ENCODE assay signal across 10 cellular contexts in genomic region chr11:104694259-104695070, GRCh38.
DNase-seq lines count a peak whose midpoint lies in the region; ATAC-seq and TF ChIP-seq lines count a peak whose summit lies in the region.
"Had no signal": no experiment of that assay in that cellular context is flagged by ENCODE, and none has a peak within 500 bp of the region (broad histone marks: within the 10 kb centered on the region; RNA-seq: fewer than 3 reads in every experiment).

No MANE protein-coding gene starts in this region.

- H3K9me3 Mint-ChIP-seq in activated T-cell treated with anti-CD3 and anti-CD28 coated beads, Interleukin-2, amount 50 U/mL, for 72 hours: peaks cover 2% of the 10 kb centered on the region in 2 donors

- H3K27me3 Mint-ChIP-seq in activated T-cell treated with anti-CD3 and anti-CD28 coated beads, Interleukin-2, amount 50 U/mL, for 72 hours (ENCODE audit: low read depth): no peaks in the 10 kb centered on the region

- DNase-seq in AG10803 (ENCODE audit: low read depth) (peak; percentile 62), KBM-7 (peak; percentile 67), amniotic epithelial cell (ENCODE audit: low read depth) (peak; percentile 98), kidney glomerular epithelial cell (lab: John Stamatoyannopoulos, UW) (peak; percentile 74)
- DNase-seq in activated effector memory CD4-positive, alpha-beta T cell treated with anti-CD3 and anti-CD28 coated beads, Interleukin-2, amount 50 U/mL, for 16 hours: no peak
- DNase-seq in activated T-cell treated with anti-CD3 and anti-CD28 coated beads, Interleukin-2, amount 50 U/mL, for 72 hours: no peak
- DNase-seq: NCI-H69 had no signal

- TF ChIP-seq POLR2A in GM18505 (IDR thresholded peaks at IDR 0.05; ENCODE audit: borderline replicate concordance, extremely low read depth, insufficient read depth, insufficient read length): no peak

- ATAC-seq in GM18868 (IDR thresholded peaks at IDR 0.05; ENCODE audit: unreplicated experiment) (no peak), GM18505 (IDR thresholded peaks at IDR 0.05; ENCODE audit: unreplicated experiment) (no peak)
- no peak for ATAC-seq in activated T-cell treated with anti-CD3 and anti-CD28 coated beads, Interleukin-2, amount 50 U/mL, for 72 hours (replicated peaks in 1 of 2)

- peaks cover 2% of the 10 kb centered on the region in 2 donors for H3K36me3 Mint-ChIP-seq in activated T-cell treated with anti-CD3 and anti-CD28 coated beads, Interleukin-2, amount 50 U/mL, for 72 hours (ENCODE audit: insufficient read depth in 2 of 2)

- no peak overlapping the region for H3K4me3 Mint-ChIP-seq in activated T-cell treated with anti-CD3 and anti-CD28 coated beads, Interleukin-2, amount 50 U/mL, for 72 hours

- peaks cover 15% of the 10 kb centered on the region for H3K4me1 Mint-ChIP-seq in activated T-cell treated with anti-CD3 and anti-CD28 coated beads, Interleukin-2, amount 50 U/mL, for 72 hours (ENCODE audit: low read depth)

- no peak overlapping the region for H3K27ac Mint-ChIP-seq in activated T-cell treated with anti-CD3 and anti-CD28 coated beads, Interleukin-2, amount 50 U/mL, for 72 hours

- TF ChIP-seq CTCF in AG10803 (conservative IDR thresholded peaks at IDR 0.05; ENCODE audit: low read length): no peak

- in situ Hi-C loops in KBM-7 (cut with MboI; ENCODE audit: low pct_unique_long_range_greater_than_20kb, low sequenced_read_pairs): no loop called here

- no peak overlapping the region for H3K4me3 ChIP-seq in AG10803 (ENCODE audit: low read length)
- H3K4me3 ChIP-seq: BLaER1 had no signal

Comparison
In these comparisons a context has a peak if more than half of its experiments do, and no peak if none do; other contexts are left out.
1. DNase-seq: peak in AG10803 (single experiment), KBM-7 (single experiment), amniotic epithelial cell (single experiment) and kidney glomerular epithelial cell (single experiment); none in activated effector memory CD4-positive, alpha-beta T cell treated with anti-CD3 and anti-CD28 coated beads, Interleukin-2, amount 50 U/mL, for 16 hours (single experiment) and activated T-cell treated with anti-CD3 and anti-CD28 coated beads, Interleukin-2, amount 50 U/mL, for 72 hours (0 of 2).